8 cellular contexts compared by ENCODE assay signal in genomic region chr22:37197451-37198289, GRCh38. TPM values are rescaled to one million over a fixed set of nuclear protein-coding genes. Genes with fewer than 3 reads are reported as not detected.
A peak's percentile ranks its signal among the peaks of the same experiment; 100 is the strongest.
DNase-seq lines count a peak whose midpoint lies in the region; ATAC-seq, FAIRE-seq and TF ChIP-seq lines count a peak whose summit lies in the region.

No MANE protein-coding gene starts in this region.

- DNase-seq in DND-41 (no peak), NCI-H1092 treated with DMSO at 0.1 percent for 48 hours (lab: John Stamatoyannopoulos, UW) (peak; percentile 60), caudate nucleus (lab: John Stamatoyannopoulos, UW) (peak in 2 of 61 donors; percentile 40 to 52), lung microvascular endothelial cell (ENCODE audit: low read depth in 2 of 2) (peak; percentile 51 to 70), urothelium cell line (ENCODE audit: low spot score) (peak; percentile 92), NCI-H2107 treated with DMSO at 0.1 percent for 48 hours (lab: John Stamatoyannopoulos, UW; ENCODE audit: unreplicated experiment) (no peak)

- H3K9ac ChIP-seq in DND-41 (ENCODE audit: low read depth, low read length): peak overlapping the region; percentile 83

- no peaks in the 10 kb centered on the region for H3K9me3 ChIP-seq in DND-41 (ENCODE audit: insufficient read depth, low read length, severe bottlenecking)

- FAIRE-seq in urothelium cell line (lab: Jason Lieb, UNC): peak; percentile 77

- peaks cover 18% of the 10 kb centered on the region for H3K4me1 ChIP-seq in DND-41 (ENCODE audit: insufficient read depth, low read length)

- H3K36me3 ChIP-seq in DND-41 (ENCODE audit: insufficient read depth, low read length): no peaks in the 10 kb centered on the region; the same call in 1 of the 2 replicates

- no peaks in the 10 kb centered on the region for H3K27me3 ChIP-seq in DND-41 (ENCODE audit: insufficient read depth, low read length, poor library complexity)

- H3K27ac ChIP-seq in DND-41 (ENCODE audit: low read length) (peak overlapping the region; percentile 82), caudate nucleus (ENCODE audit: low read depth, low read length) (peak overlapping the region; percentile 69)

- peaks cover 7% of the 10 kb centered on the region for H3K79me2 ChIP-seq in DND-41 (ENCODE audit: insufficient read depth, low read length)

- H2AFZ ChIP-seq in DND-41 (ENCODE audit: low read depth, low read length): peak overlapping the region; percentile 58

- H4K20me1 ChIP-seq in DND-41 (ENCODE audit: insufficient read depth, low read length): no peaks in the 10 kb centered on the region

- H3K4me2 ChIP-seq in DND-41 (ENCODE audit: insufficient read depth, low read length): peak overlapping the region; percentile 86

- no peak for ATAC-seq in DND-41 (ENCODE audit: insufficient read depth, low read depth)
- no peak for ATAC-seq in HG02798 (IDR thresholded peaks at IDR 0.05; ENCODE audit: poor library complexity, unreplicated experiment)
- ATAC-seq in HG03439 (IDR thresholded peaks at IDR 0.05; ENCODE audit: unreplicated experiment): no peak

- peak overlapping the region; percentile 27 to 64 for H3K4me3 ChIP-seq in DND-41 (ENCODE audit: low read depth in 1 of 2, low read length in 2 of 2)

- no peak for TF ChIP-seq CTCF in DND-41 (IDR thresholded peaks at IDR 0.05; ENCODE audit: borderline replicate concordance, extremely low read depth, low read length, poor library complexity, severe bottlenecking)

RNA-seq across cellular contexts. Expression of gene C1QTNF6, which starts 9.6 kb away (rescaled TPM):
- total RNA-seq in lung microvascular endothelial cell: 0.99 and 4.6 TPM in 2 replicates

RNA-seq across cellular contexts. Expression of gene SSTR3, which starts 14.6 kb away (rescaled TPM):
- total RNA-seq in lung microvascular endothelial cell: not detected in 2 replicates

RNA-seq across cellular contexts. Expression of gene RAC2, which starts 46.4 kb away (rescaled TPM):
- total RNA-seq in lung microvascular endothelial cell: 3.0 and 15.3 TPM in 2 replicates

RNA-seq across cellular contexts. Expression of gene IL2RB, which starts 48.0 kb away (rescaled TPM):
- not detected in 2 replicates for total RNA-seq in lung microvascular endothelial cell

Comparison
In these comparisons a context has a peak if more than half of its experiments do, and no peak if none do; other contexts are left out.
1. DNase-seq: peak in NCI-H1092 treated with DMSO at 0.1 percent for 48 hours (single experiment), lung microvascular endothelial cell (2 of 2) and urothelium cell line (single experiment); none in DND-41 (single experiment) and NCI-H2107 treated with DMSO at 0.1 percent for 48 hours (single experiment).